Comparison of ENCODE assay signal across 8 cellular contexts in the genomic region with DNA sequence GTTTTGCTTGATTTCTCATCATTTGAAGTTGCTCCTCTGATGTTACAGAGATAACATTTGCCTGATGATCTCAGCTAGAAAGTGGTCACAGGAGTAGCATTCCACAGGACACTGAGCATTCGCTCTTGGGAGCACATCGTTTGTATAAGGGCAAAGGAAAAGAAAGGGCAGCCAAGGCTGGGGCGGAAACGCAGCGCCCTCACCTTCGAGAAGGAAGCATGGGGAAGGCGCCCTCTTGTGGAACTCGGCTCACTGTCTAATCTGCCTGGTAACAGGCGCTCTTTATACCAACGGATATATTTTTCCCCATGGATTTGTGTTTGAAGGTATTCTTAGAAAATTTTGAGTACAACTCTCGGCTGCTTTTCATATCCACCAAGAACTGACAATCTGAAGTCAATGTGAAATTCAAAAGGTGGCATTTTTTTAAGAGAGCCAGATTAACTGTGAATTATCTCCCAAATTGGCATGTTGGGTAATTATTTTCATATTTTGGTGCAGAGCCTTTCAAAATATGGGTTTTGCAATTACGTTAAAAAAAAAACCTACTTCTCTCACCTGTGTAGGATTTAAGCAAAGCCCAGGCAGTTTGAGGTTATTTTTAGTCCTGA.
A peak's percentile ranks its signal among the peaks of the same experiment; 100 is the strongest.
DNase-seq lines count a peak whose midpoint lies in the region; ATAC-seq lines count a peak whose summit lies in the region.

No MANE protein-coding gene starts in this region.

- peak; percentile 29 for DNase-seq in GM19240 (ENCODE audit: insufficient read length, low spot score)
- peak; percentile 69 for DNase-seq in NCI-H526 treated with DMSO at 0.1 percent for 48 hours (lab: John Stamatoyannopoulos, UW)
- peak; percentile 58 to 60 for DNase-seq in activated CD8-positive, alpha-beta memory T cell treated with anti-CD3 and anti-CD28 coated beads for 1 hour (ENCODE audit: extremely low read depth in 1 of 2, low read depth in 1 of 2)
- peak; percentile 70 to 76 (median 73) for DNase-seq in effector memory CD8-positive, alpha-beta T cell
- DNase-seq in mesendoderm: peak; percentile 84
- DNase-seq in stimulated activated CD8-positive, alpha-beta memory T cell treated with anti-CD3 and anti-CD28 coated beads, Interleukin-15, amount 100 ng/mL, for 48 hours (ENCODE audit: low read depth in 2 of 2): peak; percentile 45 to 57

- no peak overlapping the region for H4K8ac ChIP-seq in mesendoderm (ENCODE audit: low read depth, low read length)

- H3K56ac ChIP-seq in mesendoderm (ENCODE audit: low read length): peak overlapping the region; percentile 74

- H3K9ac ChIP-seq in BLaER1: no peak overlapping the region
- no peak overlapping the region for H3K9ac ChIP-seq in mesendoderm (ENCODE audit: low read length)

- no peak overlapping the region for H4K5ac ChIP-seq in mesendoderm (ENCODE audit: low read length)

- H3K4me3 ChIP-seq in BLaER1: no peak overlapping the region
- no peak overlapping the region for H3K4me3 ChIP-seq in mesendoderm (ENCODE audit: low read length)

- ATAC-seq in HG03442 (IDR thresholded peaks at IDR 0.05; ENCODE audit: unreplicated experiment): peak; percentile 78
- ATAC-seq in effector memory CD8-positive, alpha-beta T cell (replicated peaks): peak; percentile 99

- no peaks in the 10 kb centered on the region for H3K9me3 Mint-ChIP-seq in effector memory CD8-positive, alpha-beta T cell

- H2AK5ac ChIP-seq in mesendoderm (ENCODE audit: low read length): no peak overlapping the region

- no peak overlapping the region for H2BK120ac ChIP-seq in mesendoderm (ENCODE audit: low read depth, low read length)

- H3K79me2 ChIP-seq in mesendoderm (ENCODE audit: control insufficient read depth, insufficient read depth, low read length): no peaks in the 10 kb centered on the region

- WGBS in mesendoderm (ENCODE audit: extremely low coverage, insufficient coverage, low lambda C conversion rate): no CpG with 5 or more reads among the region's 12 CpGs

- no peaks in the 10 kb centered on the region for H3K27me3 Mint-ChIP-seq in effector memory CD8-positive, alpha-beta T cell

- H3K4me2 ChIP-seq in BLaER1 (peak overlapping the region; percentile 2; the same call in 1 of the 2 replicates), mesendoderm (ENCODE audit: low read length) (no peak overlapping the region)

- H3K27me3 ChIP-seq in BLaER1 (no peaks in the 10 kb centered on the region), mesendoderm (ENCODE audit: insufficient read depth, low read length, poor library complexity) (no peaks in the 10 kb centered on the region)

- H3K27ac Mint-ChIP-seq in effector memory CD8-positive, alpha-beta T cell: peak overlapping the region in 1 of 2 donors; percentile 57

- H4K20me1 ChIP-seq in BLaER1: no peaks in the 10 kb centered on the region

- H3K4me1 Mint-ChIP-seq in effector memory CD8-positive, alpha-beta T cell (ENCODE audit: low read depth in 2 of 2): peaks cover 13 to 16% of the 10 kb centered on the region in 2 donors

- H3K36me3 Mint-ChIP-seq in effector memory CD8-positive, alpha-beta T cell (ENCODE audit: insufficient read depth): no peaks in the 10 kb centered on the region

- H3K18ac ChIP-seq in mesendoderm (ENCODE audit: low read length): no peak overlapping the region

- H3K23ac ChIP-seq in mesendoderm (ENCODE audit: low read length): no peak overlapping the region

- no peaks in the 10 kb centered on the region for H3K79me1 ChIP-seq in mesendoderm (ENCODE audit: low read length)

- no peaks in the 10 kb centered on the region for H3K9me3 ChIP-seq in BLaER1

- H2BK15ac ChIP-seq in mesendoderm (replicated peaks; ENCODE audit: low read depth): no peak overlapping the region

- no peak overlapping the region for H3K4ac ChIP-seq in mesendoderm (ENCODE audit: low read depth, low read length)

- peak overlapping the region in 1 of 2 donors; percentile 41 for H3K4me3 Mint-ChIP-seq in effector memory CD8-positive, alpha-beta T cell

- H2BK5ac ChIP-seq in mesendoderm (ENCODE audit: low read length): no peak overlapping the region

- H3K4me1 ChIP-seq in BLaER1 (peaks cover 12% of the 10 kb centered on the region), mesendoderm (ENCODE audit: control insufficient read depth, low read depth, low read length) (peaks cover 3% of the 10 kb centered on the region)

- H3K36me3 ChIP-seq in BLaER1 (no peaks in the 10 kb centered on the region), mesendoderm (ENCODE audit: control insufficient read depth, insufficient read depth, low read length) (no peaks in the 10 kb centered on the region)

- no peak overlapping the region for H3K27ac ChIP-seq in BLaER1
- no peak overlapping the region for H3K27ac ChIP-seq in mesendoderm (ENCODE audit: low read depth, low read length)

Comparison
In these comparisons a context has a peak if more than half of its experiments do, and no peak if none do; other contexts are left out.
1. DNase-seq: peak in every context shown above with its lines; median percentile 84 in mesendoderm; 73 in effector memory CD8-positive, alpha-beta T cell; 69 in NCI-H526 treated with DMSO at 0.1 percent for 48 hours; 59 in activated CD8-positive, alpha-beta memory T cell treated with anti-CD3 and anti-CD28 coated beads for 1 hour; 51 in stimulated activated CD8-positive, alpha-beta memory T cell treated with anti-CD3 and anti-CD28 coated beads, Interleukin-15, amount 100 ng/mL, for 48 hours; 29 in GM19240.